Comparison of ENCODE assay signal across 8 cellular contexts in genomic region chr2:37324786-37325624, GRCh38. TPM values are rescaled to one million over a fixed set of nuclear protein-coding genes. Genes with fewer than 3 reads are reported as not detected.
DNase-seq lines count a peak whose midpoint lies in the region; ATAC-seq and TF ChIP-seq lines count a peak whose summit lies in the region.

TSS of gene PRKD3 (minus strand) at chr2:37324833. CDS start at chr2:37316524, 8,309 bp downstream.

- peak within 1 kb of the TSS; percentile 93 to 99 (median 94) for H3K4me3 ChIP-seq in liver (ENCODE audit: low read depth in 1 of 3, low read length in 3 of 3)

- H3K4me3 Mint-ChIP-seq in activated CD4-positive, alpha-beta T cell treated with anti-CD3 and anti-CD28 coated beads, Interleukin-2, amount 10 ng/mL, durations not matched to agents 24 days and 14 days, result peak within 1 kb of the TSS; percentile 95
- peak within 1 kb of the TSS; percentile 91 for H3K4me3 Mint-ChIP-seq in dendritic cell treated with granulocyte-macrophage colony-stimulating factor and Interleukin-4, amounts not matched to agents 40 ng/mL and 50 ng/mL, for 4 days

- no peak for TF ChIP-seq CTCF in liver (IDR thresholded peaks at IDR 0.05; ENCODE audit: low read depth, low read length, missing input control)

- H3K36me3 Mint-ChIP-seq in activated CD4-positive, alpha-beta T cell treated with anti-CD3 and anti-CD28 coated beads, Interleukin-2, amount 10 ng/mL, durations not matched to agents 24 days and 14 days (ENCODE audit: low read depth), result peaks cover 9% of the 10 kb centered on the region
- H3K36me3 Mint-ChIP-seq in dendritic cell treated with granulocyte-macrophage colony-stimulating factor and Interleukin-4, amounts not matched to agents 40 ng/mL and 50 ng/mL, for 4 days (ENCODE audit: low read depth), result peaks cover 11% of the 10 kb centered on the region

- H3K27me3 ChIP-seq in liver (ENCODE audit: control insufficient read depth in 4 of 4, insufficient read depth in 4 of 4, low read length in 3 of 4), result no peaks in the 10 kb centered on the region

- intact Hi-C loops in activated CD4-positive, alpha-beta T cell treated with anti-CD3 and anti-CD28 coated beads, Interleukin-2, amount 10 ng/mL, durations not matched to agents 24 days and 14 days (cut with micrococcal nuclease), result loop anchor here (1.0 to 2.0 kb wide), 4 partner anchors 14 to 94 kb away; partner anchors contain the start of genes CEBPZ and NDUFAF7
- intact Hi-C loops in dendritic cell treated with granulocyte-macrophage colony-stimulating factor and Interleukin-4, amounts not matched to agents 40 ng/mL and 50 ng/mL, for 4 days (cut with micrococcal nuclease), result loop anchor here (1.0 to 5.0 kb wide), 2 partner anchors 20 to 67 kb away; no protein-coding TSS in a partner anchor

- DNase-seq in NOMO-1 (lab: John Stamatoyannopoulos, UW; ENCODE audit: unreplicated experiment in 2 of 2), result peak; percentile 32 to 65
- DNase-seq in NOMO-1 treated with dmso at 0.1 percent for 144 hours (lab: John Stamatoyannopoulos, UW; ENCODE audit: unreplicated experiment), result no peak
- DNase-seq in NCI-H2171 (lab: John Stamatoyannopoulos, UW), result peak; percentile 74
- DNase-seq in activated CD4-positive, alpha-beta T cell treated with anti-CD3 and anti-CD28 coated beads, Interleukin-2, amount 10 ng/mL, durations not matched to agents 24 days and 14 days, result peak; percentile 89
- DNase-seq in stimulated activated CD4-positive, alpha-beta T cell treated with anti-CD3 and anti-CD28 coated beads, Interleukin-4, amount 100 ng/mL, for 48 hours (ENCODE audit: low read depth in 2 of 2), result peak; percentile 51 to 55

- peaks cover 2 to 22% (median 9%) of the 10 kb centered on the region in 4 donors for H3K4me1 ChIP-seq in liver (ENCODE audit: control insufficient read depth in 4 of 4, insufficient read depth in 4 of 4, low read length in 3 of 4)

- WGBS in liver, result under 1% methylated on average over 79 of the region's 79 CpGs

- H3K4me1 Mint-ChIP-seq in activated CD4-positive, alpha-beta T cell treated with anti-CD3 and anti-CD28 coated beads, Interleukin-2, amount 10 ng/mL, durations not matched to agents 24 days and 14 days, result peaks cover 27% of the 10 kb centered on the region
- H3K4me1 Mint-ChIP-seq in dendritic cell treated with granulocyte-macrophage colony-stimulating factor and Interleukin-4, amounts not matched to agents 40 ng/mL and 50 ng/mL, for 4 days (ENCODE audit: low read depth), result peaks cover 31% of the 10 kb centered on the region

- peak; percentile 72 for ATAC-seq in HG02840 (IDR thresholded peaks at IDR 0.05; ENCODE audit: low FRiP score, unreplicated experiment)

- H3K9ac ChIP-seq in liver (ENCODE audit: low read depth in 1 of 2, low read length in 2 of 2), result peak within 1 kb of the TSS; percentile 76 to 95

- H3K9me3 Mint-ChIP-seq in activated CD4-positive, alpha-beta T cell treated with anti-CD3 and anti-CD28 coated beads, Interleukin-2, amount 10 ng/mL, durations not matched to agents 24 days and 14 days, result no peaks in the 10 kb centered on the region
- no peaks in the 10 kb centered on the region for H3K9me3 Mint-ChIP-seq in dendritic cell treated with granulocyte-macrophage colony-stimulating factor and Interleukin-4, amounts not matched to agents 40 ng/mL and 50 ng/mL, for 4 days

- peak within 1 kb of the TSS; percentile 92 for H3K27ac Mint-ChIP-seq in activated CD4-positive, alpha-beta T cell treated with anti-CD3 and anti-CD28 coated beads, Interleukin-2, amount 10 ng/mL, durations not matched to agents 24 days and 14 days
- H3K27ac Mint-ChIP-seq in dendritic cell treated with granulocyte-macrophage colony-stimulating factor and Interleukin-4, amounts not matched to agents 40 ng/mL and 50 ng/mL, for 4 days, result peak within 1 kb of the TSS; percentile 78

- H3K36me3 ChIP-seq in liver (ENCODE audit: control insufficient read depth in 4 of 4, insufficient read depth in 3 of 4, low read depth in 1 of 4, low read length in 3 of 4), result no peaks in the 10 kb centered on the region

- H3K9me3 ChIP-seq in liver (ENCODE audit: control insufficient read depth in 4 of 4, low read length in 3 of 4), result no peaks in the 10 kb centered on the region

- H3K27ac ChIP-seq in liver (ENCODE audit: low read depth in 1 of 2, low read length in 2 of 2), result peak within 1 kb of the TSS; percentile 97

- peaks cover 48% of the 10 kb centered on the region for H3K27me3 Mint-ChIP-seq in activated CD4-positive, alpha-beta T cell treated with anti-CD3 and anti-CD28 coated beads, Interleukin-2, amount 10 ng/mL, durations not matched to agents 24 days and 14 days
- H3K27me3 Mint-ChIP-seq in dendritic cell treated with granulocyte-macrophage colony-stimulating factor and Interleukin-4, amounts not matched to agents 40 ng/mL and 50 ng/mL, for 4 days, result no peaks in the 10 kb centered on the region

- no peak for TF ChIP-seq RAD21 in liver (IDR thresholded peaks at IDR 0.05)

TF ChIP-seq in liver, 16 proteins besides CTCF, POLR2A, EP300 and RAD21:
- TF ChIP-seq ATF3 (IDR thresholded peaks at IDR 0.05) (no peak), YY1 (IDR thresholded peaks at IDR 0.05) (peak; percentile 39), EGR1 (IDR thresholded peaks at IDR 0.05; ENCODE audit: low read depth in 2 of 2) (no peak), NR2F2 (IDR thresholded peaks at IDR 0.05) (no peak), MAX (IDR thresholded peaks at IDR 0.05) (no peak), FOXA1 (IDR thresholded peaks at IDR 0.05) (no peak), HNF4A (conservative IDR thresholded peaks at IDR 0.05) (peak in 1 of 2 donors; percentile 8), SP1 (IDR thresholded peaks at IDR 0.05) (peak; percentile 40)
TF ChIP-seq in liver: peak in this region for 3.

RNA-seq across cellular contexts. Expression of gene PRKD3, which starts in this region (rescaled TPM):
- 20.2 and 21.9 TPM in 2 replicates for total RNA-seq in activated CD4-positive, alpha-beta T cell treated with anti-CD3 and anti-CD28 coated beads, Interleukin-2, amount 10 ng/mL, durations not matched to agents 24 days and 14 days
- total RNA-seq in liver, result 10 to 100 TPM in 1 of 2 donors, 1 to 10 TPM in 1; 10.0 to 19.7 TPM
- 1 to 10 TPM; 4.4 to 6.2 TPM for polyA plus RNA-seq in liver
